In the genomic region with DNA sequence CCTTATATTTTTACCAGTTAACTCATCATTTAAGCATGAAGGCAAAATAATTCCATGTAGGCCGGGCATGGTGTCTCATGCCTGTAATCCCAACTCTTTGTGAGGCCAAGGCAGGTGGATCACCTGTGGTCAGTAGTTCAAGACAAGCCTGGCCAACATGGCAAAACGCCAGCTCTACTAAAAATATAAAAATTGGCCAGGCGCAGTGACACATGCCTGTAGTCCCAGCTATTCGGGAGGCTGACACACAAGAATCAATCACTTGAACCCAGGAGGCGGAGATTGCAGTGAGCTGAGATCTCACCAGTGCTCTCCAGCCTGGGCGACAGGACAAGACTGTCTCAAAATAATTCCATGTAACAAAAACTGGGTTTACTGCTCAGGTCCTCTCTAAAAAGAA, we compare ENCODE assay signal across 14 cellular contexts. TPM values are rescaled to one million over a fixed set of nuclear protein-coding genes. Genes with fewer than 3 reads are reported as not detected.
DNase-seq lines count a peak whose midpoint lies in the region; ATAC-seq and TF ChIP-seq lines count a peak whose summit lies in the region.
"Had no signal": no experiment of that assay in that cellular context is flagged by ENCODE, and none has a peak within 500 bp of the region (broad histone marks: within the 10 kb centered on the region; RNA-seq: fewer than 3 reads in every experiment).

No MANE protein-coding gene starts in this region.

- peaks cover 5 to 35% of the 10 kb centered on the region in 2 donors for H3K36me3 Mint-ChIP-seq in activated T-cell treated with anti-CD3 and anti-CD28 coated beads, Interleukin-2, amount 50 U/mL, for 72 hours (ENCODE audit: insufficient read depth in 2 of 2)
- H3K36me3 Mint-ChIP-seq in brain (peaks cover 3% of the 10 kb centered on the region), progenitor cell of endocrine pancreas (ENCODE audit: insufficient read depth) (peaks cover 19% of the 10 kb centered on the region)

- H3K36me3 ChIP-seq in OCI-LY1 (ENCODE audit: insufficient read depth, low read length): peaks cover 39% of the 10 kb centered on the region; the same call in 1 of the 2 replicates
- H3K36me3 ChIP-seq: brain microvascular endothelial cell had no signal

- H3K4me3 ChIP-seq in OCI-LY1 (ENCODE audit: low read depth, low read length, poor library complexity, severe bottlenecking): no peak overlapping the region
- H3K4me3 ChIP-seq: suprapubic skin had no signal

- no peaks in the 10 kb centered on the region for H4K20me1 ChIP-seq in OCI-LY1 (ENCODE audit: insufficient read depth, low read length)

- H3K9me3 Mint-ChIP-seq in activated T-cell treated with anti-CD3 and anti-CD28 coated beads, Interleukin-2, amount 50 U/mL, for 72 hours: no peaks in the 10 kb centered on the region
- peaks cover 0 to 1% (median 1%) of the 10 kb centered on the region in 5 experiments for H3K9me3 Mint-ChIP-seq in brain
- no peaks in the 10 kb centered on the region for H3K9me3 Mint-ChIP-seq in progenitor cell of endocrine pancreas (ENCODE audit: low read depth)
- H3K9me3 Mint-ChIP-seq: activated T-helper 1 cell treated with anti-CD3 and anti-CD28 coated beads, Interleukin-12 subunit alpha, Interleukin-12 subunit beta, Interleukin-2, Interleukin-4 antibody, amounts not matched to agents 30 ng/mL and 10 ng/mL and 1 ng/mL, durations not matched to agents 14 hours and 24 hours and 36 hours; IgD-negative memory B cell had no signal

- no peaks in the 10 kb centered on the region for H3K4me1 ChIP-seq in OCI-LY1 (ENCODE audit: insufficient read depth, low read length, severe bottlenecking)
- H3K4me1 ChIP-seq: suprapubic skin had no signal

- H3K9me2 ChIP-seq in OCI-LY1 (ENCODE audit: low read depth, low read length): no peaks in the 10 kb centered on the region

- no peak for DNase-seq in activated T-cell treated with anti-CD3 and anti-CD28 coated beads, Interleukin-2, amount 50 U/mL, for 72 hours
- no peak for DNase-seq in activated T-cell treated with anti-CD3 and anti-CD28 coated beads, Interleukin-2, amount 50 U/mL, for 48 hours
- DNase-seq in progenitor cell of endocrine pancreas (ENCODE audit: low spot score, unreplicated experiment) (no peak), foreskin melanocyte (no peak)
- no peak for DNase-seq in activated CD4-positive, alpha-beta T cell treated with anti-CD3 and anti-CD28 coated beads for 48 hours
- DNase-seq: brain microvascular endothelial cell; effector memory CD4-positive, alpha-beta T cell had no signal

- no peak overlapping the region for H3K4me2 ChIP-seq in OCI-LY1 (ENCODE audit: low read length)

- H3K79me2 ChIP-seq in OCI-LY1 (ENCODE audit: insufficient read depth, low read length): no peaks in the 10 kb centered on the region
- H3K79me2 ChIP-seq: parathyroid adenoma had no signal

- peak overlapping the region in 1 of 2 donors; percentile 56 for H3K4me3 Mint-ChIP-seq in activated T-cell treated with anti-CD3 and anti-CD28 coated beads, Interleukin-2, amount 50 U/mL, for 72 hours
- H3K4me3 Mint-ChIP-seq in brain: no peak overlapping the region
- H3K4me3 Mint-ChIP-seq in progenitor cell of endocrine pancreas (ENCODE audit: low read depth): no peak overlapping the region
- H3K4me3 Mint-ChIP-seq: activated T-helper 1 cell treated with anti-CD3 and anti-CD28 coated beads, Interleukin-12 subunit alpha, Interleukin-12 subunit beta, Interleukin-2, Interleukin-4 antibody, amounts not matched to agents 30 ng/mL and 10 ng/mL and 1 ng/mL, durations not matched to agents 14 hours and 24 hours and 36 hours had no signal

- H3K27ac ChIP-seq in OCI-LY1 (ENCODE audit: low read depth, low read length, poor library complexity, severe bottlenecking): peak overlapping the region; percentile 59
- H3K27ac ChIP-seq: brain microvascular endothelial cell, parathyroid adenoma, suprapubic skin had no signal

- no peaks in the 10 kb centered on the region for H3K27me3 Mint-ChIP-seq in activated T-cell treated with anti-CD3 and anti-CD28 coated beads, Interleukin-2, amount 50 U/mL, for 72 hours (ENCODE audit: low read depth)
- H3K27me3 Mint-ChIP-seq in brain (peaks cover 4% of the 10 kb centered on the region), progenitor cell of endocrine pancreas (no peaks in the 10 kb centered on the region)
- H3K27me3 Mint-ChIP-seq: IgD-negative memory B cell had no signal

- H3K27ac Mint-ChIP-seq in activated T-cell treated with anti-CD3 and anti-CD28 coated beads, Interleukin-2, amount 50 U/mL, for 72 hours: peak overlapping the region; percentile 98
- peak overlapping the region in 4 of 5 experiments; percentile 6 to 86 (median 15) for H3K27ac Mint-ChIP-seq in brain
- peak overlapping the region; percentile 33 for H3K27ac Mint-ChIP-seq in progenitor cell of endocrine pancreas

- H3K4me1 Mint-ChIP-seq in activated T-cell treated with anti-CD3 and anti-CD28 coated beads, Interleukin-2, amount 50 U/mL, for 72 hours (ENCODE audit: low read depth): peaks cover 68% of the 10 kb centered on the region
- H3K4me1 Mint-ChIP-seq in brain (peaks cover 25% of the 10 kb centered on the region), progenitor cell of endocrine pancreas (ENCODE audit: low read depth) (peaks cover 20% of the 10 kb centered on the region)

- H2AFZ ChIP-seq in OCI-LY1 (ENCODE audit: low read length): no peak overlapping the region
- H2AFZ ChIP-seq: parathyroid adenoma had no signal

- H3K27me3 ChIP-seq in OCI-LY1 (ENCODE audit: insufficient read depth, low read length): no peaks in the 10 kb centered on the region
- H3K27me3 ChIP-seq: brain microvascular endothelial cell, suprapubic skin had no signal

- TF ChIP-seq CTCF in OCI-LY1 (IDR thresholded peaks at IDR 0.05; ENCODE audit: low read length) (no peak), brain (conservative IDR thresholded peaks at IDR 0.05) (no peak), progenitor cell of endocrine pancreas (IDR thresholded peaks at IDR 0.05; ENCODE audit: unreplicated experiment) (no peak)

- ATAC-seq in activated T-cell treated with anti-CD3 and anti-CD28 coated beads, Interleukin-2, amount 50 U/mL, for 72 hours (replicated peaks in 1 of 2): no peak
- no peak for ATAC-seq in HG03135 (IDR thresholded peaks at IDR 0.05; ENCODE audit: unreplicated experiment)

- H3F3A ChIP-seq in OCI-LY1 (ENCODE audit: insufficient read depth, low read length): peaks cover 43% of the 10 kb centered on the region

- no peaks in the 10 kb centered on the region for H3K9me3 ChIP-seq in OCI-LY1 (ENCODE audit: low read length)
- H3K9me3 ChIP-seq: suprapubic skin had no signal

- no peak overlapping the region for H3K9ac ChIP-seq in OCI-LY1 (ENCODE audit: low read length)
- H3K9ac ChIP-seq: parathyroid adenoma had no signal

RNA-seq across cellular contexts. Expression of a gene that starts 18.3 kb away (rescaled TPM):
- total RNA-seq in activated T-cell treated with anti-CD3 and anti-CD28 coated beads, Interleukin-2, amount 50 U/mL, for 72 hours: 100 to 1,000 TPM; 439 to 483 TPM
- polyA plus RNA-seq in brain (ENCODE audit: insufficient read depth, low read depth, low replicate concordance): 772 TPM
- 950 and 984 TPM in 2 replicates for total RNA-seq in progenitor cell of endocrine pancreas

RNA-seq across cellular contexts. Expression of a gene that starts 19.3 kb away (rescaled TPM):
- 100 to 1,000 TPM; 201 to 221 TPM for total RNA-seq in activated T-cell treated with anti-CD3 and anti-CD28 coated beads, Interleukin-2, amount 50 U/mL, for 72 hours
- 89.7 TPM for polyA plus RNA-seq in brain (ENCODE audit: insufficient read depth, low read depth, low replicate concordance)
- 221 and 222 TPM in 2 replicates for total RNA-seq in progenitor cell of endocrine pancreas

RNA-seq across cellular contexts. Expression of a gene that starts 30.3 kb away (rescaled TPM):
- 10 to 100 TPM; 18.5 to 22.2 TPM for total RNA-seq in activated T-cell treated with anti-CD3 and anti-CD28 coated beads, Interleukin-2, amount 50 U/mL, for 72 hours
- 7.1 TPM for polyA plus RNA-seq in brain (ENCODE audit: insufficient read depth, low read depth, low replicate concordance)
- 25.5 and 28.0 TPM in 2 replicates for total RNA-seq in progenitor cell of endocrine pancreas

Comparison
In these comparisons a context has a peak if more than half of its experiments do, and no peak if none do; other contexts are left out.
1. H3K27ac Mint-ChIP-seq: peak in every context shown above with its lines; median percentile 98 in activated T-cell treated with anti-CD3 and anti-CD28 coated beads, Interleukin-2, amount 50 U/mL, for 72 hours; 33 in progenitor cell of endocrine pancreas; 15 in brain.